ENCODE assay signal across 26 cellular contexts in the genomic region with DNA sequence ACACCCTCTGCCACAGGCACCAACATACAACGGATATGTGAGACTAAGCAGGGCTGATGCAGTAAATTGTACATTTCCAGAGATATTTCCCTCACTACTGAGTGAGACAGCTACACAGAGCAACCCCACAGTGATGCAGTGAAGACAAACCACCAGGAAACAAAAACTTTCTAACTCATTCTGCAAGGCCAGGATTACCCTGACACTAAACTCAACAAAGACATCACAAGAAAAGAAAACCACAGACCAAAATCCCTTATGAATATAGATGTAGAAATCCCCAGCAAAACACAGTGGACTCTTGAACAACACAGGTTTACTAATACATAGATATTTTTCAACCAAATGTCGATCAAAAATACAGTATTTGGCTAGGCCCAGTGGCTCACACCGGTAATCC. TPM values are rescaled to one million over a fixed set of nuclear protein-coding genes. Genes with fewer than 3 reads are reported as not detected.
DNase-seq lines count a peak whose midpoint lies in the region; ATAC-seq, FAIRE-seq and TF ChIP-seq lines count a peak whose summit lies in the region.
"Had no signal": no experiment of that assay in that cellular context is flagged by ENCODE, and none has a peak within 500 bp of the region (broad histone marks: within the 10 kb centered on the region; RNA-seq: fewer than 3 reads in every experiment).

No MANE protein-coding gene starts in this region.

- intact Hi-C loops in left colon (cut with DNase I, micrococcal nuclease): no loop called here

- H3K9me3 ChIP-seq in BLaER1: no peaks in the 10 kb centered on the region
- H3K9me3 ChIP-seq: SK-N-SH had no signal

- H3K27me3 ChIP-seq in BLaER1: peaks cover 25% of the 10 kb centered on the region

- no peak for TF ChIP-seq CTCF in AG10803 (conservative IDR thresholded peaks at IDR 0.05; ENCODE audit: low read length)
- no peak for TF ChIP-seq CTCF in mesothelial cell of epicardium (IDR thresholded peaks at IDR 0.05; ENCODE audit: unreplicated experiment)

- no peaks in the 10 kb centered on the region for H3K9me3 Mint-ChIP-seq in activated T-helper 17 cell treated with anti-CD3 and anti-CD28 coated beads, Interleukin-2, amount 50 U/mL, for 72 hours
- H3K9me3 Mint-ChIP-seq in mesothelial cell of epicardium: no peaks in the 10 kb centered on the region
- H3K9me3 Mint-ChIP-seq: CD8-positive, alpha-beta memory T cell had no signal

- peaks cover 8% of the 10 kb centered on the region for H3K4me1 ChIP-seq in BLaER1

- no peak overlapping the region for H3K4me3 Mint-ChIP-seq in activated T-helper 17 cell treated with anti-CD3 and anti-CD28 coated beads, Interleukin-2, amount 50 U/mL, for 72 hours
- no peak overlapping the region for H3K4me3 Mint-ChIP-seq in mesothelial cell of epicardium
- H3K4me3 Mint-ChIP-seq: CD8-positive, alpha-beta memory T cell had no signal

- H4K20me1 ChIP-seq in BLaER1: no peaks in the 10 kb centered on the region

- DNase-seq in AG10803 (ENCODE audit: low read depth) (peak; percentile 21), mesothelial cell of epicardium (ENCODE audit: low spot score in 2 of 2, unreplicated experiment in 2 of 2) (no peak), HTR-8/SVneo (ENCODE audit: insufficient read length, low spot score) (no peak), left colon (no peak), KBM-7 (no peak)
- DNase-seq: Calu3, DMS153, NCI-H1092 treated with DMSO at 0.1 percent for 48 hours, NCI-H146, NCI-H2029, NCI-H2227 treated with DMSO at 0.1 percent for 48 hours, NCI-H510A, NCI-H748 treated with DMSO at 0.1 percent for 48 hours, SIG-M5, SK-N-SH had no signal

- no peak overlapping the region for H3K27ac ChIP-seq in BLaER1
- H3K27ac ChIP-seq: C4-2B, HL-60, KMS-11 had no signal

- H3K4me3 ChIP-seq in AG10803 (ENCODE audit: low read length) (no peak overlapping the region), BLaER1 (no peak overlapping the region)

- peaks cover 16% of the 10 kb centered on the region for H3K27me3 Mint-ChIP-seq in activated T-helper 17 cell treated with anti-CD3 and anti-CD28 coated beads, Interleukin-2, amount 50 U/mL, for 72 hours
- peaks cover 6% of the 10 kb centered on the region for H3K27me3 Mint-ChIP-seq in mesothelial cell of epicardium (ENCODE audit: low read depth)

- no peaks in the 10 kb centered on the region for H3K36me3 Mint-ChIP-seq in activated T-helper 17 cell treated with anti-CD3 and anti-CD28 coated beads, Interleukin-2, amount 50 U/mL, for 72 hours (ENCODE audit: low read depth)
- no peaks in the 10 kb centered on the region for H3K36me3 Mint-ChIP-seq in mesothelial cell of epicardium
- H3K36me3 Mint-ChIP-seq: CD8-positive, alpha-beta memory T cell had no signal

- peak overlapping the region; percentile 15; the same call in 1 of the 2 replicates for H3K4me2 ChIP-seq in BLaER1
- H3K4me2 ChIP-seq: KMS-11, SK-N-SH had no signal

- H3K9ac ChIP-seq in BLaER1: no peak overlapping the region
- H3K9ac ChIP-seq: KMS-11, SK-N-SH had no signal

- no peaks in the 10 kb centered on the region for H3K36me3 ChIP-seq in BLaER1

- H3K4me1 Mint-ChIP-seq in activated T-helper 17 cell treated with anti-CD3 and anti-CD28 coated beads, Interleukin-2, amount 50 U/mL, for 72 hours: no peaks in the 10 kb centered on the region
- peaks cover 32% of the 10 kb centered on the region for H3K4me1 Mint-ChIP-seq in mesothelial cell of epicardium

- in situ Hi-C loops in KBM-7 (cut with MboI; ENCODE audit: low pct_unique_long_range_greater_than_20kb, low sequenced_read_pairs): no loop called here

- peak; percentile 70 for ATAC-seq in activated T-helper 17 cell treated with anti-CD3 and anti-CD28 coated beads, Interleukin-2, amount 50 U/mL, for 72 hours (replicated peaks)
- no peak for ATAC-seq in left colon
- ATAC-seq: Panc1 had no signal

- no peak for FAIRE-seq in HTR-8/SVneo (lab: Jason Lieb, UNC)
- FAIRE-seq: G401.6 had no signal

- no peak overlapping the region for H3K27ac Mint-ChIP-seq in activated T-helper 17 cell treated with anti-CD3 and anti-CD28 coated beads, Interleukin-2, amount 50 U/mL, for 72 hours
- H3K27ac Mint-ChIP-seq in mesothelial cell of epicardium: peak overlapping the region; percentile 24

RNA-seq across cellular contexts. Expression of a gene that starts 1.5 kb away (rescaled TPM):
- not detected for total RNA-seq in activated T-helper 17 cell treated with anti-CD3 and anti-CD28 coated beads, Interleukin-2, amount 50 U/mL, for 72 hours
- 3.2 to 3.7 TPM (median 3.2 TPM) in 3 replicates for total RNA-seq in mesothelial cell of epicardium
- 1 to 10 TPM; 4.0 to 4.9 TPM for total RNA-seq in left colon
- total RNA-seq: Daoy, H4, HT-29 had no signal

RNA-seq across cellular contexts. Expression of a gene that starts 11.9 kb away (rescaled TPM):
- not detected for total RNA-seq in activated T-helper 17 cell treated with anti-CD3 and anti-CD28 coated beads, Interleukin-2, amount 50 U/mL, for 72 hours
- total RNA-seq in mesothelial cell of epicardium: 0.18 TPM in 1 of 3 replicates, not detected in the others
- under 1 TPM in 1 of 2 donors, not detected in 1; 0.18 TPM for total RNA-seq in left colon
- total RNA-seq: Calu3; CD8-positive, alpha-beta memory T cell; Daoy; H4; HT-29 had no signal

RNA-seq across cellular contexts. Expression of a gene that starts 18.9 kb away (rescaled TPM):
- under 1 TPM in 1 of 2 donors, not detected in 1; 0.28 TPM for total RNA-seq in activated T-helper 17 cell treated with anti-CD3 and anti-CD28 coated beads, Interleukin-2, amount 50 U/mL, for 72 hours
- total RNA-seq in mesothelial cell of epicardium (0.72 to 1.1 TPM (median 0.88 TPM) in 3 replicates), left colon (1 to 10 TPM in 1 of 2 donors, under 1 TPM in 1; 0.73 to 1.5 TPM)

RNA-seq across cellular contexts. Expression of a gene that starts 32.0 kb away (rescaled TPM):
- total RNA-seq in activated T-helper 17 cell treated with anti-CD3 and anti-CD28 coated beads, Interleukin-2, amount 50 U/mL, for 72 hours: 10 to 100 TPM; 19.6 to 27.1 TPM
- total RNA-seq in mesothelial cell of epicardium: 19.7 to 22.8 TPM (median 22.0 TPM) in 3 replicates
- total RNA-seq in left colon: 10 to 100 TPM; 18.1 to 20.0 TPM

RNA-seq across cellular contexts. Expression of a gene that starts 51.8 kb away (rescaled TPM):
- total RNA-seq in activated T-helper 17 cell treated with anti-CD3 and anti-CD28 coated beads, Interleukin-2, amount 50 U/mL, for 72 hours: 10 to 100 TPM; 40.0 to 68.7 TPM
- total RNA-seq in mesothelial cell of epicardium (92.3 to 101 TPM (median 97.3 TPM) in 3 replicates), left colon (10 to 100 TPM; 49.9 to 50.4 TPM)
